16 cellular contexts compared by ENCODE assay signal in the genomic region with DNA sequence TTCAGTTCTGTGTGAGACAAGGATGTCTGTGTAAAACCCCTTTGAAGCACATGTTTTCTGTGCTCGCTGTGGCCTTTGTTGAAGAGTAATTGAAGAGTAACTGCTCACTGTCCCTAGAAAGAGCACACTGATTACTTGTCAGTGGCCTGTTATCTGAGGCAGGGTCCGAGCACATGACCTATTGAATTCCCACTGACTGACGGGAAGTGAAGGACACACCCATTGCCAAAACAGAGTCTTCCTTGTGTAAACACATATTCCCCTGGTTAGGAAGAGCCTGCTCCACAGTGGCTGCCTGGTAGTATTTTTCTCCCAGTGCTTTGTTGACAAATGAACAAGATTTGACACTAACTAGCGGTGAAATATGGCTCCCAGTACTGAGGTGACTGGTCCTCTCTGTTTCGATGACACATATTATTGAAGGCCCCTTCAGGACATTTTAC.
DNase-seq lines count a peak whose midpoint lies in the region; ATAC-seq lines count a peak whose summit lies in the region.
"Had no signal": no experiment of that assay in that cellular context is flagged by ENCODE, and none has a peak within 500 bp of the region (broad histone marks: within the 10 kb centered on the region; RNA-seq: fewer than 3 reads in every experiment).

No MANE protein-coding gene starts in this region.

- H3K9me3 ChIP-seq in HUES48 (ENCODE audit: control insufficient read depth, insufficient read depth, low read length) (no peaks in the 10 kb centered on the region), neuron (ENCODE audit: low read length) (no peaks in the 10 kb centered on the region)
- H3K9me3 ChIP-seq: left lung, right atrium auricular region, suprapubic skin had no signal

- H3K9ac ChIP-seq in HUES48 (ENCODE audit: low read depth, low read length), result no peak overlapping the region

- no peaks in the 10 kb centered on the region for H3K36me3 ChIP-seq in HUES48 (ENCODE audit: control insufficient read depth, insufficient read depth, low read length)
- H3K36me3 ChIP-seq in neuron (ENCODE audit: insufficient read depth, low read length), result no peaks in the 10 kb centered on the region
- H3K36me3 ChIP-seq: left lung, right atrium auricular region, suprapubic skin had no signal

- H3K27me3 ChIP-seq in HUES48 (ENCODE audit: control insufficient read depth, insufficient read depth, low read length), result no peaks in the 10 kb centered on the region
- H3K27me3 ChIP-seq in neuron (ENCODE audit: insufficient read depth, low read length), result no peaks in the 10 kb centered on the region
- H3K27me3 ChIP-seq: left lung, right atrium auricular region, suprapubic skin had no signal

- H3K4me3 ChIP-seq in HUES48 (ENCODE audit: low read depth, low read length) (no peak overlapping the region), neuron (ENCODE audit: low read length) (no peak overlapping the region)
- H3K4me3 ChIP-seq: left lung, right atrium auricular region, suprapubic skin had no signal

- DNase-seq in dermis microvascular lymphatic vessel endothelial cell (ENCODE audit: low read depth in 2 of 2), result peak; percentile 30 to 79
- no peak for DNase-seq in DMS114 treated with DMSO at 0.1 percent for 48 hours (lab: John Stamatoyannopoulos, UW; ENCODE audit: unreplicated experiment)
- no peak for DNase-seq in NCI-H1694 treated with DMSO at 0.1 percent for 48 hours (lab: John Stamatoyannopoulos, UW)
- no peak for DNase-seq in NCI-H2029 (lab: John Stamatoyannopoulos, UW)
- DNase-seq in G401 (ENCODE audit: low spot score), result no peak
- DNase-seq: activated CD8-positive, alpha-beta T cell treated with anti-CD3 and anti-CD28 coated beads, Interleukin-2, amount 10 ng/mL, durations not matched to agents 7 days and 5 days; left lung; naive thymus-derived CD4-positive, alpha-beta T cell; NCI-H1417; NCI-H524; SW 1271 had no signal

- in situ Hi-C loops in G401 (cut with HindIII; ENCODE audit: low sequenced_read_pairs), result no loop called here

- peak; percentile 71 for ATAC-seq in GM18868 (IDR thresholded peaks at IDR 0.05; ENCODE audit: unreplicated experiment)
- ATAC-seq: activated CD8-positive, alpha-beta T cell treated with anti-CD3 and anti-CD28 coated beads, Interleukin-2, amount 10 ng/mL, durations not matched to agents 7 days and 5 days; left lung; naive thymus-derived CD4-positive, alpha-beta T cell had no signal

- H3K4me1 ChIP-seq in HUES48 (ENCODE audit: control insufficient read depth, insufficient read depth, low read length) (peaks cover 19% of the 10 kb centered on the region), neuron (ENCODE audit: insufficient read depth, low read length) (peaks cover 8% of the 10 kb centered on the region)
- H3K4me1 ChIP-seq: left lung, right atrium auricular region, suprapubic skin had no signal

- H2AFZ ChIP-seq in neuron (ENCODE audit: low read depth, low read length), result peak overlapping the region; percentile 23

- peak overlapping the region; percentile 56 for H3K27ac ChIP-seq in HUES48 (ENCODE audit: low read depth, low read length)
- H3K27ac ChIP-seq: right atrium auricular region, suprapubic skin had no signal

Comparison
In these comparisons a context has a peak if more than half of its experiments do, and no peak if none do; other contexts are left out.
1. DNase-seq: peak in dermis microvascular lymphatic vessel endothelial cell (2 of 2); none in DMS114 treated with DMSO at 0.1 percent for 48 hours (single experiment), NCI-H1694 treated with DMSO at 0.1 percent for 48 hours (single experiment), NCI-H2029 (single experiment) and G401 (single experiment).